18 cellular contexts compared by ENCODE assay signal in genomic region chr7:129986600-129986999, GRCh38. TPM values are rescaled to one million over a fixed set of nuclear protein-coding genes. Genes with fewer than 3 reads are reported as not detected.
DNase-seq lines count a peak whose midpoint lies in the region; ATAC-seq, FAIRE-seq and TF ChIP-seq lines count a peak whose summit lies in the region.
"Had no signal": no experiment of that assay in that cellular context is flagged by ENCODE, and none has a peak within 500 bp of the region (broad histone marks: within the 10 kb centered on the region; RNA-seq: fewer than 3 reads in every experiment).

No MANE protein-coding gene starts in this region.

- no peak overlapping the region for H3K4me3 Mint-ChIP-seq in endodermal cell
- H3K4me3 Mint-ChIP-seq: CD4-positive, CD25-positive, alpha-beta regulatory T cell; CD8-positive, alpha-beta memory T cell had no signal

- H3K14ac ChIP-seq in trophoblast cell (ENCODE audit: low read length), result no peak overlapping the region

- H3K27ac ChIP-seq in trophoblast cell (ENCODE audit: low read depth, low read length) (no peak overlapping the region), endodermal cell (ENCODE audit: low read depth, low read length) (no peak overlapping the region)
- H3K27ac ChIP-seq: HL-60 had no signal

- H3K79me2 ChIP-seq in trophoblast cell (ENCODE audit: control insufficient read depth, insufficient read depth, low read length, poor library complexity), result no peaks in the 10 kb centered on the region

- no peak overlapping the region for H3K27ac Mint-ChIP-seq in endodermal cell

- H3K4me3 ChIP-seq in trophoblast cell (ENCODE audit: low read depth, low read length), result no peak overlapping the region
- H3K4me3 ChIP-seq in endodermal cell (ENCODE audit: low read length), result no peak overlapping the region

- H3K18ac ChIP-seq in trophoblast cell (ENCODE audit: low read length), result no peak overlapping the region

- no peak overlapping the region for H3K4me2 ChIP-seq in trophoblast cell (ENCODE audit: low read length)

- H2AK5ac ChIP-seq in trophoblast cell (ENCODE audit: low read length), result no peak overlapping the region

- H3K9me3 ChIP-seq in trophoblast cell (ENCODE audit: insufficient read depth, low read depth, low read length) (no peaks in the 10 kb centered on the region), endodermal cell (ENCODE audit: control insufficient read depth, low read length) (no peaks in the 10 kb centered on the region)
- H3K9me3 ChIP-seq: BE2C, Caco-2 had no signal

- H3K4me1 Mint-ChIP-seq in endodermal cell, result no peaks in the 10 kb centered on the region

- no CpG with 5 or more reads among the region's 9 CpGs for whole genome bisulfite sequencing in trophoblast cell (ENCODE audit: extremely low coverage, insufficient coverage, insufficient read length)
- WGBS in endodermal cell (ENCODE audit: insufficient coverage in 1 of 2, insufficient read length in 1 of 2), 2 experiments, result 91 to 93% methylated on average over 4 to 9 of the region's 9 CpGs

- no peak overlapping the region for H3K23ac ChIP-seq in trophoblast cell (ENCODE audit: low read length)

- H3K27me3 Mint-ChIP-seq in endodermal cell (ENCODE audit: insufficient read depth), result no peaks in the 10 kb centered on the region

- DNase-seq in Caki2 (ENCODE audit: low read depth) (peak; percentile 88), RCC 7860 (ENCODE audit: low spot score) (peak; percentile 70), glomerular visceral epithelial cell (ENCODE audit: extremely low spot score) (peak; percentile 44), trophoblast cell (peak; percentile 62 to 65), NK-92 (lab: John Stamatoyannopoulos, UW; ENCODE audit: unreplicated experiment) (no peak), endodermal cell (no peak), COLO829 (ENCODE audit: low spot score) (no peak)
- DNase-seq: BE2C; C1 segment of cervical spinal cord; Caco-2; CD4-positive, CD25-positive, alpha-beta regulatory T cell; CD8-positive, alpha-beta memory T cell; GOT3; H7 had no signal

- no peaks in the 10 kb centered on the region for H3K9me3 Mint-ChIP-seq in endodermal cell
- H3K9me3 Mint-ChIP-seq: CD4-positive, CD25-positive, alpha-beta regulatory T cell; CD8-positive, alpha-beta memory T cell had no signal

- no peak overlapping the region for H2BK12ac ChIP-seq in trophoblast cell (ENCODE audit: low read length)

- H3K4ac ChIP-seq in trophoblast cell (ENCODE audit: low read depth, low read length), result no peak overlapping the region

- H3K36me3 Mint-ChIP-seq in endodermal cell (ENCODE audit: low read depth), result no peaks in the 10 kb centered on the region
- H3K36me3 Mint-ChIP-seq: CD4-positive, CD25-positive, alpha-beta regulatory T cell had no signal

- H4K91ac ChIP-seq in trophoblast cell (ENCODE audit: low read depth, low read length), result no peak overlapping the region

- H4K12ac ChIP-seq in trophoblast cell (ENCODE audit: low read depth, low read length), result no peak overlapping the region

- no peaks in the 10 kb centered on the region for H3K36me3 ChIP-seq in trophoblast cell (ENCODE audit: control insufficient read depth in 1 of 2, insufficient read depth in 2 of 2, low read length in 2 of 2)
- H3K36me3 ChIP-seq in endodermal cell (ENCODE audit: control insufficient read depth, insufficient read depth, low read length), result no peaks in the 10 kb centered on the region
- H3K36me3 ChIP-seq: BE2C had no signal

- H4K8ac ChIP-seq in trophoblast cell (ENCODE audit: low read depth, low read length), result no peak overlapping the region

- no peak overlapping the region for H2BK120ac ChIP-seq in trophoblast cell (ENCODE audit: insufficient read depth, low read length, poor library complexity)

- H3K4me1 ChIP-seq in trophoblast cell (ENCODE audit: control insufficient read depth in 1 of 2, insufficient read depth in 2 of 2, low read length in 2 of 2) (peaks cover 3 to 4% of the 10 kb centered on the region in 2 experiments), endodermal cell (ENCODE audit: control insufficient read depth, insufficient read depth, low read length) (no peaks in the 10 kb centered on the region)
- H3K4me1 ChIP-seq: BE2C, Caco-2 had no signal

- H3K9ac ChIP-seq in trophoblast cell (ENCODE audit: low read length) (no peak overlapping the region), endodermal cell (ENCODE audit: extremely low read depth, low read length, poor library complexity, severe bottlenecking) (no peak overlapping the region)

- no peak overlapping the region for H2BK5ac ChIP-seq in trophoblast cell (ENCODE audit: low read depth, low read length, poor library complexity)

- in situ Hi-C loops in Caki2 (cut with HindIII; ENCODE audit: low pct_unique_long_range_greater_than_20kb, low sequenced_read_pairs), result no loop called here

- H3K27me3 ChIP-seq in trophoblast cell (ENCODE audit: insufficient read depth, low read length) (no peaks in the 10 kb centered on the region), endodermal cell (ENCODE audit: control insufficient read depth, insufficient read depth, low read length, poor library complexity, severe bottlenecking) (no peaks in the 10 kb centered on the region)
- H3K27me3 ChIP-seq: BE2C had no signal

- peak; percentile 81 for FAIRE-seq in RCC 7860 (lab: Jason Lieb, UNC)
- FAIRE-seq: G401.6, GM12891 had no signal

- no peak overlapping the region for H2AFZ ChIP-seq in trophoblast cell (ENCODE audit: insufficient read depth, low read length, poor library complexity)

- no peak for ATAC-seq in HG02623 (IDR thresholded peaks at IDR 0.05; ENCODE audit: unreplicated experiment)

- H3K79me1 ChIP-seq in trophoblast cell (ENCODE audit: low read length), result no peaks in the 10 kb centered on the region

- no peak for TF ChIP-seq CTCF in endodermal cell (conservative IDR thresholded peaks at IDR 0.05)

RNA-seq across cellular contexts. Expression of gene UBE2H, which starts 33.8 kb away (rescaled TPM):
- total RNA-seq in Caki2 (2014; rRNA removed; shearing (Covaris generic); ENCODE audit: low replicate concordance), result 40.6 and 84.8 TPM in 2 replicates
- polyA plus RNA-seq in trophoblast cell (2013), result 125 and 132 TPM in 2 replicates
- 10 to 100 TPM; 74.5 to 74.7 TPM for total RNA-seq in endodermal cell
- 69.7 TPM for polyA plus RNA-seq in endodermal cell (2013, experiment 1 of 2)
- 65.7 TPM for polyA plus RNA-seq in endodermal cell (2013, experiment 2 of 2)

Comparison
In these comparisons a context has a peak if more than half of its experiments do, and no peak if none do; other contexts are left out.
1. DNase-seq: peak in Caki2 (single experiment), RCC 7860 (single experiment), glomerular visceral epithelial cell (single experiment) and trophoblast cell (2 of 2); none in NK-92 (single experiment), endodermal cell (single experiment) and COLO829 (single experiment).